In the genomic region with DNA sequence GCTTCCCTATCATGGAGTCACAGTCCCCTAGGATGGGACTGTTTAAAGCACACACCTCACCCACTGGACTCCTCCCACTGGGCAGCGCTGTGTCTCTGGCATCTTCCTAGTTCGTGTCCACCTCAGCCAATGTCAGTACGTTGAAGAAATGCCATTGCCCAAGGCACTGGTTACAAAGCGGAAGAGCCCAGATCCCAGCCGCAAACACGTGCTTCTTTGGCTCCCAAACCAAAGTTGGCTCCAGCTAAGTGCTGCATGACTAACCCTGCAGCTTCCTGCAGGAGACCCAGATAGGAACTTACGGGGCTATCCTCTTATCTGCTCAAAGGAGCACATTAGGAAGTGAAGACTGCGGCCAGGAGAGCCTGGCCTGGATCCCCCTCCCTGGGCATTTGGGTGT, we compare ENCODE assay signal across 8 cellular contexts. TPM values are rescaled to one million over a fixed set of nuclear protein-coding genes. Genes with fewer than 3 reads are reported as not detected.
DNase-seq lines count a peak whose midpoint lies in the region; ATAC-seq lines count a peak whose summit lies in the region.

No MANE protein-coding gene starts in this region.

- H3K4me1 ChIP-seq in subcutaneous abdominal adipose tissue (ENCODE audit: control insufficient read depth in 5 of 5, insufficient read depth in 5 of 5, low read length in 5 of 5) = peaks cover 17 to 87% (median 81%) of the 10 kb centered on the region in 5 donors

- peak overlapping the region in 1 of 5 donors; percentile 12 for H3K4me3 ChIP-seq in subcutaneous abdominal adipose tissue (ENCODE audit: low read depth in 1 of 5, low read length in 5 of 5)

- H3K9ac ChIP-seq in subcutaneous abdominal adipose tissue (ENCODE audit: low read length in 5 of 5) = peak overlapping the region in 1 of 5 donors; percentile 61

- POLR2A ChIA-PET in T-cell (lab: Charles Lee) = no interaction called here

- H3K4me1 Mint-ChIP-seq in T-cell = peaks cover 75 to 89% (median 81%) of the 10 kb centered on the region in 3 donors

- H3K27ac Mint-ChIP-seq in T-cell = peak overlapping the region in 1 of 2 donors; percentile 44

- H3K27ac ChIP-seq in subcutaneous abdominal adipose tissue (ENCODE audit: low read depth, low read length) = peak overlapping the region; percentile 88

- CTCF ChIA-PET in T-cell (lab: Charles Lee) = no interaction called here

- H3K9me3 Mint-ChIP-seq in T-cell = no peaks in the 10 kb centered on the region

- DNase-seq in HPDE6-E6E7 (ENCODE audit: extremely low spot score) (peak; percentile 99), UCSD-AML1 (lab: John Stamatoyannopoulos, UW; ENCODE audit: unreplicated experiment) (peak; percentile 70), left cardiac atrium (peak; percentile 84), T-cell (no peak), LoVo (ENCODE audit: low spot score) (no peak)
- DNase-seq in activated CD4-positive, alpha-beta T cell treated with anti-CD3 and anti-CD28 coated beads for 48 hours = no peak

- H3K36me3 ChIP-seq in subcutaneous abdominal adipose tissue (ENCODE audit: control insufficient read depth in 5 of 5, insufficient read depth in 5 of 5, low read length in 5 of 5) = peaks cover 0 to 22% (median 17%) of the 10 kb centered on the region in 5 donors

- H3K27me3 Mint-ChIP-seq in T-cell = no peaks in the 10 kb centered on the region

- H3K27me3 ChIP-seq in subcutaneous abdominal adipose tissue (ENCODE audit: control insufficient read depth in 5 of 5, insufficient read depth in 4 of 5, low read length in 5 of 5) = no peaks in the 10 kb centered on the region

- peak overlapping the region in 1 of 3 donors; percentile 17 for H3K4me3 Mint-ChIP-seq in T-cell

- H3K9me3 ChIP-seq in subcutaneous abdominal adipose tissue (ENCODE audit: control insufficient read depth in 5 of 5, low read length in 5 of 5) = no peaks in the 10 kb centered on the region

- ATAC-seq in left cardiac atrium (peak; percentile 91 to 93), T-cell (replicated peaks in 1 of 4) (no peak), HG03139 (IDR thresholded peaks at IDR 0.05; ENCODE audit: unreplicated experiment) (no peak)

- H3K36me3 Mint-ChIP-seq in T-cell = peaks cover 42% of the 10 kb centered on the region

- intact Hi-C loops in left cardiac atrium (cut with DNase I) = no loop called here

RNA-seq across cellular contexts. Expression of a gene that starts 9.3 kb away (rescaled TPM):
- total RNA-seq in left cardiac atrium (10 to 100 TPM; 24.6 to 34.3 TPM), T-cell (10 to 100 TPM; 55.6 to 92.3 (median 77.8) TPM)

RNA-seq across cellular contexts. Expression of a gene that starts 27.7 kb away (rescaled TPM):
- total RNA-seq in left cardiac atrium = 10 to 100 TPM; 59.7 to 78.1 TPM
- total RNA-seq in T-cell = 10 to 100 TPM; 15.4 to 24.2 (median 16.0) TPM

Comparison
In these comparisons a context has a peak if more than half of its experiments do, and no peak if none do; other contexts are left out.
1. DNase-seq: peak in HPDE6-E6E7 (single experiment), UCSD-AML1 (single experiment) and left cardiac atrium (single experiment); none in T-cell (0 of 34), LoVo (single experiment) and activated CD4-positive, alpha-beta T cell treated with anti-CD3 and anti-CD28 coated beads for 48 hours (single experiment).
2. ATAC-seq: peak in left cardiac atrium (2 of 2); none in T-cell (0 of 4) and HG03139 (single experiment).